15 cellular contexts compared by ENCODE assay signal in the genomic region with DNA sequence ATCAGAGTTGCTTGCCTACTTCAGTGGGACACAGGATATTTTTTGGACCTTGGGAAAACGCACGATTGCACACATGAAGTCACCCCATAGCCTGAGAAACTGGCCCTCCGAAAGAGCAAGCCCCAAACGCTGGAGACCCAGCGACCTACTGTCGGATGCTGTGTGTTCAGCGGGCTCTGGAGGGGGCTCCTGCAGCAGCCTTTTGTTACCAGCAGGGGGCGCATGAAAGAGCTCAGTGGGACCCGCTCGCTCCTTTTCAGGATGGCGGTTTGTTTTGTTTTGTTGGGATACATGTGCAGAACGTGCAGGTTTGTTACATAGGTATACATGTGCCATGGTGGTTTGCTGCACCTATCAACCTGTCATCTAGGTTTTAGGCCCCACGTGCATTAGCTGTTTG. TPM values are rescaled to one million over a fixed set of nuclear protein-coding genes. Genes with fewer than 3 reads are reported as not detected.
DNase-seq lines count a peak whose midpoint lies in the region; ATAC-seq and TF ChIP-seq lines count a peak whose summit lies in the region.
"Had no signal": no experiment of that assay in that cellular context is flagged by ENCODE, and none has a peak within 500 bp of the region (broad histone marks: within the 10 kb centered on the region; RNA-seq: fewer than 3 reads in every experiment).

No MANE protein-coding gene starts in this region.

- H3K27ac Mint-ChIP-seq in activated CD4-positive, alpha-beta T cell treated with anti-CD3 and anti-CD28 coated beads, Interleukin-2, amount 10 ng/mL, durations not matched to agents 24 days and 14 days = no peak overlapping the region
- H3K27ac Mint-ChIP-seq: activated T-helper 17 cell treated with anti-CD3 and anti-CD28 coated beads, Interleukin-2, amount 50 U/mL, for 72 hours; dendritic cell treated with granulocyte-macrophage colony-stimulating factor and Interleukin-4, amounts not matched to agents 40 ng/mL and 50 ng/mL, for 4 days; stimulated activated naive B cell treated with anti-CD40 and anti-IgM and Interleukin-4, amounts not matched to agents 10 μg/mL and 1 μg/mL and 100 μg/mL, for 72 hours had no signal

- no peaks in the 10 kb centered on the region for H3K27me3 Mint-ChIP-seq in activated CD4-positive, alpha-beta T cell treated with anti-CD3 and anti-CD28 coated beads, Interleukin-2, amount 10 ng/mL, durations not matched to agents 24 days and 14 days
- H3K27me3 Mint-ChIP-seq: activated T-helper 17 cell treated with anti-CD3 and anti-CD28 coated beads, Interleukin-2, amount 50 U/mL, for 72 hours; dendritic cell treated with granulocyte-macrophage colony-stimulating factor and Interleukin-4, amounts not matched to agents 40 ng/mL and 50 ng/mL, for 4 days; stimulated activated naive B cell treated with anti-CD40 and anti-IgM and Interleukin-4, amounts not matched to agents 10 μg/mL and 1 μg/mL and 100 μg/mL, for 72 hours had no signal

- H3K4me3 Mint-ChIP-seq in activated CD4-positive, alpha-beta T cell treated with anti-CD3 and anti-CD28 coated beads, Interleukin-2, amount 10 ng/mL, durations not matched to agents 24 days and 14 days = no peak overlapping the region
- H3K4me3 Mint-ChIP-seq: activated T-helper 17 cell treated with anti-CD3 and anti-CD28 coated beads, Interleukin-2, amount 50 U/mL, for 72 hours; dendritic cell treated with granulocyte-macrophage colony-stimulating factor and Interleukin-4, amounts not matched to agents 40 ng/mL and 50 ng/mL, for 4 days; stimulated activated naive B cell treated with anti-CD40 and anti-IgM and Interleukin-4, amounts not matched to agents 10 μg/mL and 1 μg/mL and 100 μg/mL, for 72 hours had no signal

- no peak for ATAC-seq in GM19397 (IDR thresholded peaks at IDR 0.05; ENCODE audit: unreplicated experiment)
- ATAC-seq in HG03432 (IDR thresholded peaks at IDR 0.05; ENCODE audit: unreplicated experiment) = no peak
- ATAC-seq: activated T-helper 17 cell treated with anti-CD3 and anti-CD28 coated beads, Interleukin-2, amount 50 U/mL, for 72 hours; stimulated activated naive B cell treated with anti-CD40 and anti-IgM and Interleukin-4, amounts not matched to agents 10 μg/mL and 1 μg/mL and 100 μg/mL, for 72 hours had no signal

- peaks cover 12% of the 10 kb centered on the region for H3K36me3 Mint-ChIP-seq in activated CD4-positive, alpha-beta T cell treated with anti-CD3 and anti-CD28 coated beads, Interleukin-2, amount 10 ng/mL, durations not matched to agents 24 days and 14 days (ENCODE audit: low read depth)

- H3K4me3 ChIP-seq in HFF-Myc (replicated peaks; ENCODE audit: low read depth, low read length) = no peak overlapping the region
- H3K4me3 ChIP-seq in cardiac fibroblast (replicated peaks in 1 of 2; ENCODE audit: low read depth in 2 of 2, low read length in 2 of 2) = no peak overlapping the region
- H3K4me3 ChIP-seq in osteoblast (ENCODE audit: insufficient read depth, low read length) = no peak overlapping the region
- H3K4me3 ChIP-seq: BLaER1 treated with 17β-estradiol and CSF1 and Interleukin-3, amounts not matched to agents 10 nM and 100 nM had no signal

- H3K79me2 ChIP-seq in osteoblast (ENCODE audit: insufficient read depth, low read length) = no peaks in the 10 kb centered on the region

- peaks cover 4% of the 10 kb centered on the region for H3K4me1 Mint-ChIP-seq in activated CD4-positive, alpha-beta T cell treated with anti-CD3 and anti-CD28 coated beads, Interleukin-2, amount 10 ng/mL, durations not matched to agents 24 days and 14 days
- H3K4me1 Mint-ChIP-seq: activated T-helper 17 cell treated with anti-CD3 and anti-CD28 coated beads, Interleukin-2, amount 50 U/mL, for 72 hours had no signal

- H4K20me1 ChIP-seq in osteoblast (ENCODE audit: insufficient read depth, low read length) = no peaks in the 10 kb centered on the region
- H4K20me1 ChIP-seq: BLaER1 treated with 17β-estradiol and CSF1 and Interleukin-3, amounts not matched to agents 10 nM and 100 nM had no signal

- H3K4me1 ChIP-seq in osteoblast (ENCODE audit: insufficient read depth, low read length) = no peaks in the 10 kb centered on the region

- no peak overlapping the region for H2AFZ ChIP-seq in osteoblast (ENCODE audit: low read length)

- no peaks in the 10 kb centered on the region for H3K9me3 ChIP-seq in osteoblast (ENCODE audit: low read depth, low read length)

- no peaks in the 10 kb centered on the region for H3K9me3 Mint-ChIP-seq in activated CD4-positive, alpha-beta T cell treated with anti-CD3 and anti-CD28 coated beads, Interleukin-2, amount 10 ng/mL, durations not matched to agents 24 days and 14 days
- H3K9me3 Mint-ChIP-seq: activated T-helper 17 cell treated with anti-CD3 and anti-CD28 coated beads, Interleukin-2, amount 50 U/mL, for 72 hours; dendritic cell treated with granulocyte-macrophage colony-stimulating factor and Interleukin-4, amounts not matched to agents 40 ng/mL and 50 ng/mL, for 4 days had no signal

- peak; percentile 56 for TF ChIP-seq CTCF in HFF-Myc (IDR thresholded peaks at IDR 0.05; ENCODE audit: low read depth, low read length, missing control alignments)
- peak; percentile 39 for TF ChIP-seq CTCF in cardiac fibroblast (IDR thresholded peaks at IDR 0.05; ENCODE audit: low read depth, low read length)
- peak; percentile 32 for TF ChIP-seq CTCF in osteoblast (IDR thresholded peaks at IDR 0.05; ENCODE audit: extremely low read depth, low read depth, low read length)

- no peak overlapping the region for H3K27ac ChIP-seq in osteoblast (ENCODE audit: low read depth, low read length)
- H3K27ac ChIP-seq: BLaER1 treated with 17β-estradiol and CSF1 and Interleukin-3, amounts not matched to agents 10 nM and 100 nM had no signal

- H3K36me3 ChIP-seq in osteoblast (ENCODE audit: insufficient read depth, low read length) = no peaks in the 10 kb centered on the region

- peaks cover 4% of the 10 kb centered on the region for H3K27me3 ChIP-seq in osteoblast (ENCODE audit: insufficient read depth, low read length)
- H3K27me3 ChIP-seq: BLaER1 treated with 17β-estradiol and CSF1 and Interleukin-3, amounts not matched to agents 10 nM and 100 nM had no signal

- peak; percentile 61 for DNase-seq in activated CD4-positive, alpha-beta T cell treated with anti-CD3 and anti-CD28 coated beads, Interleukin-2, amount 10 ng/mL, durations not matched to agents 24 days and 14 days
- no peak for DNase-seq in activated CD4-positive, alpha-beta T cell treated with anti-CD3 and anti-CD28 coated beads for 1 hour
- no peak for DNase-seq in HFF-Myc (ENCODE audit: extremely low read depth, low read depth)
- no peak for DNase-seq in cardiac fibroblast (ENCODE audit: low read depth in 2 of 2)
- no peak for DNase-seq in osteoblast (ENCODE audit: insufficient read length, low spot score, missing footprints)
- no peak for DNase-seq in nucleus accumbens (lab: John Stamatoyannopoulos, UW)
- DNase-seq: hippocampal formation; OCI-M1; stimulated activated CD4-positive, alpha-beta T cell treated with anti-CD3 and anti-CD28 coated beads, Interleukin-12 subunit alpha, Interleukin-12 subunit beta, amount 100 ng/mL, for 4 hours; stimulated activated naive B cell treated with anti-CD40 and anti-IgM and Interleukin-4, amounts not matched to agents 10 μg/mL and 1 μg/mL and 100 μg/mL, for 72 hours had no signal

- H3K4me2 ChIP-seq in osteoblast (ENCODE audit: insufficient read depth, low read length) = no peak overlapping the region
- H3K4me2 ChIP-seq: BLaER1 treated with 17β-estradiol and CSF1 and Interleukin-3, amounts not matched to agents 10 nM and 100 nM had no signal

- intact Hi-C loops in activated CD4-positive, alpha-beta T cell treated with anti-CD3 and anti-CD28 coated beads, Interleukin-2, amount 10 ng/mL, durations not matched to agents 24 days and 14 days (cut with micrococcal nuclease) = no loop called here

RNA-seq across cellular contexts. Expression of gene MYH3, which starts 28.4 kb away (rescaled TPM):
- total RNA-seq in activated CD4-positive, alpha-beta T cell treated with anti-CD3 and anti-CD28 coated beads, Interleukin-2, amount 10 ng/mL, durations not matched to agents 24 days and 14 days = 7.0 and 8.1 TPM in 2 replicates
- total RNA-seq in osteoblast = 0.88 and 1.8 TPM in 2 replicates
